In the genomic region with DNA sequence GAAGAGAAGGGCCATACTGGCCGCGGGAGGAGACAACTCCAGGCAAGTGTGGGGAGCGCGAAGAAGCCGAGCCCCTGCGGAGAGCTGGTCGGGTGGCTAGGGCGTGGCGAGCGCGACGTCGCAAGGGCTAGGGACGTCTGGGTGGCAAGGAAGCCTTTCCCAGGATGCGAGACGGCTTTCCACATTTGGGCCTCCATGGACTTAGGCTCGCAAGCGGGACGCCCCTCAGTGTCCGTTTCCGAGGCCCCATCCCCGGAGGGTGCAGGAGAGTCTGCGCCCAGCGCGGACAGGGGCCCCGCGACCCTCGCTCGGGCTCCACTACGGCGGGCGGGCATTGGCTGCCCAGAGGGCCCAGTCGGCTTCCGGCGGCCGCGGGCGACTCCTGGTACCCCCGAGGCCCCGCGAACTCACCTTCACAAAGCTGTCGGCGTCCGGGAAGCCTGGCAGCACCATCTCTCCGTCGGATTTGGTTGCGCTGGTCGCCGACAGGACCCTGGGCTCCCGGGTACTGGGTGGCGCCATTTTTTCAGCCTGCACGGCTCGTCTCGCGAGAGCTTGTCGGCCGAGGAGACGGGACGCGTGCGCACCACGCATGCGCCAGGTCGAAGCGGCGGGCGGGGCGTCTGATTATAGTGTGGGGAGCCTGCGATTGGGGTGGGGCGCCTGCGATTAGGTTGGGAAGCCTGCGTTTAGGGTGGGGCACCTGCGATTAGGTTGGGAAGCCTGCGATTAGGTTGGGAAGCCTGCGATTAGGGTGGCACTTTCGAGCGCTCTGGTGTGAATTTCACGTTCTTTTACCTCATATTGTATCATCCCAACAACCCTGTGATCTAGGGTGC, we compare ENCODE assay signal across 8 cellular contexts. TPM values are rescaled to one million over a fixed set of nuclear protein-coding genes. Genes with fewer than 3 reads are reported as not detected.
A peak's percentile ranks its signal among the peaks of the same experiment; 100 is the strongest.
DNase-seq lines count a peak whose midpoint lies in the region; ATAC-seq and TF ChIP-seq lines count a peak whose summit lies in the region.

A gene (minus strand): TSS at position 560 of the 839 bp plus-strand sequence. CDS start 38 bp downstream, at position 522.

- H4K20me1 ChIP-seq in OCI-LY3 (ENCODE audit: insufficient read depth, low read length): no peaks in the 10 kb centered on the region

- peaks cover 18% of the 10 kb centered on the region for H3K79me2 ChIP-seq in OCI-LY3 (ENCODE audit: low read length)

- ATAC-seq in GM21515 (IDR thresholded peaks at IDR 0.05; ENCODE audit: unreplicated experiment): peak; percentile 84

- peaks cover 11% of the 10 kb centered on the region for H3K4me1 ChIP-seq in OCI-LY3 (ENCODE audit: low read length)

- H2AFZ ChIP-seq in OCI-LY3 (ENCODE audit: low read depth, low read length): peak within 1 kb of the TSS; percentile 85

- peak within 1 kb of the TSS; percentile 84 for H3K9ac ChIP-seq in OCI-LY3 (ENCODE audit: low read length)

- peak within 1 kb of the TSS; percentile 39 for H3K27ac ChIP-seq in OCI-LY3 (ENCODE audit: low read length)

- peak; percentile 80 for DNase-seq in Caki2 (ENCODE audit: low read depth)
- DNase-seq in HuH-7.5 (ENCODE audit: low spot score): peak; percentile 65
- DNase-seq in activated T-cell treated with anti-CD3 and anti-CD28 coated beads for 24 hours (ENCODE audit: low read depth): peak; percentile 93
- peak; percentile 92 for DNase-seq in epidermal melanocyte (ENCODE audit: insufficient read length, low spot score)
- peak; percentile 89 for DNase-seq in middle frontal gyrus (ENCODE audit: extremely low spot score, low spot score)
- DNase-seq in stimulated activated CD8-positive, alpha-beta memory T cell treated with anti-CD3 and anti-CD28 coated beads, Interleukin-2, amount 100 ng/mL, for 1 hour (ENCODE audit: low read depth in 2 of 2): peak; percentile 87 to 93

- TF ChIP-seq CTCF in OCI-LY3 (IDR thresholded peaks at IDR 0.05; ENCODE audit: low read depth, low read length): no peak

- no peaks in the 10 kb centered on the region for H3K36me3 ChIP-seq in OCI-LY3 (replicated peaks; ENCODE audit: low read depth, low read length)

- in situ Hi-C loops in Caki2 (cut with HindIII; ENCODE audit: low pct_unique_long_range_greater_than_20kb, low sequenced_read_pairs): no loop called here

- no peaks in the 10 kb centered on the region for H3K9me3 ChIP-seq in OCI-LY3 (ENCODE audit: insufficient read depth, low read length)

- H3K27me3 ChIP-seq in OCI-LY3 (ENCODE audit: low read depth, low read length): no peaks in the 10 kb centered on the region

- peak within 1 kb of the TSS; percentile 96 for H3K4me3 ChIP-seq in OCI-LY3 (ENCODE audit: low read length)

- peak within 1 kb of the TSS; percentile 88 for H3K4me2 ChIP-seq in OCI-LY3 (ENCODE audit: low read length)

RNA-seq across cellular contexts. Expression of the gene that starts here (rescaled TPM):
- 32.1 and 56.5 TPM in 2 replicates for total RNA-seq in Caki2 (2014; rRNA removed; shearing (Covaris generic); ENCODE audit: low replicate concordance)

Comparison
In these comparisons a context has a peak if more than half of its experiments do, and no peak if none do; other contexts are left out.
1. Peak in every context shown above with its lines: DNase-seq, ATAC-seq, H3K4me3 ChIP-seq and H3K27ac ChIP-seq.